Comparison of ENCODE assay signal across 21 cellular contexts in genomic region chr3:73144276-73144675, GRCh38.
DNase-seq lines count a peak whose midpoint lies in the region; ATAC-seq and TF ChIP-seq lines count a peak whose summit lies in the region.
"Had no signal": no experiment of that assay in that cellular context is flagged by ENCODE, and none has a peak within 500 bp of the region (broad histone marks: within the 10 kb centered on the region; RNA-seq: fewer than 3 reads in every experiment).

No MANE protein-coding gene starts in this region.

- TF ChIP-seq POLR2A in heart left ventricle (IDR thresholded peaks at IDR 0.05) (no peak), ovary (IDR thresholded peaks at IDR 0.05) (no peak)

- intact Hi-C loops in heart left ventricle (cut with DNase I), result loop anchor here in 1 of 10 donors (10.0 kb wide), 1 partner anchor 271 kb away; no protein-coding TSS in a partner anchor
- intact Hi-C loops in ovary (cut with DNase I), result no loop called here

- H3K4me1 ChIP-seq in heart left ventricle (peaks cover 0 to 43% (median 18%) of the 10 kb centered on the region in 12 donors), ovary (ENCODE audit: insufficient read depth) (peaks cover 34% of the 10 kb centered on the region)

- no peak for TF ChIP-seq EP300 in ovary (IDR thresholded peaks at IDR 0.05)

- ATAC-seq in heart left ventricle, result peak; percentile 80 to 96 (median 86)
- ATAC-seq in HG02884 (IDR thresholded peaks at IDR 0.05; ENCODE audit: unreplicated experiment), result no peak
- ATAC-seq in GM21526 (IDR thresholded peaks at IDR 0.05; ENCODE audit: low FRiP score, unreplicated experiment), result no peak
- no peak for ATAC-seq in HG03457 (IDR thresholded peaks at IDR 0.05; ENCODE audit: unreplicated experiment)
- ATAC-seq: Panc1; stimulated activated naive CD8-positive, alpha-beta T cell treated with anti-CD3 and anti-CD28 coated beads, Interleukin-15, Interleukin-2, amounts not matched to agents 100 U/mL and 50 U/mL, for 24 hours had no signal

- DNase-seq in AG10803 (ENCODE audit: low read depth) (peak; percentile 22), amniotic epithelial cell (ENCODE audit: low read depth) (peak; percentile 89), heart left ventricle (peak in 4 of 5 donors; percentile 24 to 64 (median 34)), ovary (peak; percentile 23 to 71 (median 40)), Kasumi-1 (lab: John Stamatoyannopoulos, UW) (no peak)
- DNase-seq: activated CD4-positive, CD25-positive, alpha-beta regulatory T cell treated with anti-CD3 and anti-CD28 coated beads, Interleukin-2, amount 50 U/mL, for 72 hours; activated T-cell treated with anti-CD3 and anti-CD28 coated beads, Interleukin-2, amount 50 U/mL, for 48 hours; C1 segment of cervical spinal cord; dermis blood vessel endothelial cell; H7; NCI-H2227 treated with DMSO at 0.1 percent for 48 hours; occipital lobe; stimulated activated CD4-positive, alpha-beta T cell treated with anti-CD3 and anti-CD28 coated beads, Interleukin-1b, Interleukin-23, amount 100 ng/mL, for 48 hours; stimulated activated naive CD8-positive, alpha-beta T cell treated with anti-CD3 and anti-CD28 coated beads, Interleukin-15, Interleukin-2, amounts not matched to agents 100 U/mL and 50 U/mL, for 24 hours; T-helper 9 cell; trophoblast cell had no signal

- H3K27ac ChIP-seq in heart left ventricle (peak overlapping the region in 6 of 12 donors; percentile 21 to 57 (median 36)), ovary (peak overlapping the region in 1 of 2 donors; percentile 39)

- no peaks in the 10 kb centered on the region for H3K9me3 ChIP-seq in heart left ventricle
- H3K9me3 ChIP-seq in ovary, result no peaks in the 10 kb centered on the region

- H3K4me3 ChIP-seq in AG10803 (ENCODE audit: low read length) (no peak overlapping the region), heart left ventricle (no peak overlapping the region), ovary (no peak overlapping the region)
- H3K4me3 ChIP-seq: lung had no signal

- H3K27me3 ChIP-seq in heart left ventricle, result no peaks in the 10 kb centered on the region
- no peaks in the 10 kb centered on the region for H3K27me3 ChIP-seq in ovary

- no peak for TF ChIP-seq CTCF in AG10803 (conservative IDR thresholded peaks at IDR 0.05; ENCODE audit: low read length)
- TF ChIP-seq CTCF in heart left ventricle (IDR thresholded peaks at IDR 0.05), result no peak
- no peak for TF ChIP-seq CTCF in ovary (IDR thresholded peaks at IDR 0.05)

- WGBS in heart left ventricle, 4 donors, result 57 to 76% (median 75%) methylated on average over 4 to 5 of the region's 5 CpGs
- 75 to 82% (median 77%) methylated on average over 5 of the region's 5 CpGs for WGBS in ovary, 3 donors

- no peaks in the 10 kb centered on the region for H3K36me3 ChIP-seq in heart left ventricle
- no peaks in the 10 kb centered on the region for H3K36me3 ChIP-seq in ovary

Comparison
In these comparisons a context has a peak if more than half of its experiments do, and no peak if none do; other contexts are left out.
1. DNase-seq: peak in AG10803 (single experiment), amniotic epithelial cell (single experiment), heart left ventricle (4 of 5) and ovary (5 of 5); none in Kasumi-1 (0 of 2).
2. ATAC-seq: peak in heart left ventricle (4 of 4); none in HG02884 (single experiment), GM21526 (single experiment) and HG03457 (single experiment).